13 cellular contexts compared by ENCODE assay signal in the genomic region with DNA sequence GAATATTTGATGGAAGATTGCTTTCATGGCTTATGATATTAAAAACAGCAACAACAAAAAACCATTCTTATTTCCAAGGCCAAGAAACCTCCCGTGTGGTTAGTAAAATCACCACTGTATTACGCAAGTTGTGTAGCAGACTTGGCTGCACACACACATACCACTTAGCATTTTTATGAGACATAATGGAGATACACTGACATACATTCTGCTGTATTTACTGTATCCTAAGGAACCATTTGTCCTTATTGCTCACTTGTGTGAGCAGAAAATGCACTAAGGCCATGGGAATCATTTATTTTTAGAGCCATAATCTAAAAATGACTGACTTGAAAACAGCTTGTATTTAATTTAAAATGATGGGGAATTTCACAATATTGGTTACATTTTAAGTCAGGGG. TPM values are rescaled to one million over a fixed set of nuclear protein-coding genes. Genes with fewer than 3 reads are reported as not detected.
DNase-seq lines count a peak whose midpoint lies in the region; ATAC-seq and TF ChIP-seq lines count a peak whose summit lies in the region.
"Had no signal": no experiment of that assay in that cellular context is flagged by ENCODE, and none has a peak within 500 bp of the region (broad histone marks: within the 10 kb centered on the region; RNA-seq: fewer than 3 reads in every experiment).

No MANE protein-coding gene starts in this region.

- CTCF ChIA-PET in AG04449 (lab: Yijun Ruan, JAX): interaction anchor here (1.1 to 5.7 kb wide), 4 partner anchors 10 to 140 kb away, joined by 3 to 30 read pairs (median 21); no protein-coding TSS in a partner anchor

- POLR2A ChIA-PET in AG04449 (lab: Yijun Ruan, JAX): interaction anchor here (0.6 kb wide), 1 partner anchor 75 kb away, joined by 3 read pairs; no protein-coding TSS in a partner anchor

- H3K9me3 ChIP-seq in iPS-20b (ENCODE audit: insufficient read depth, low read depth, low read length): no peaks in the 10 kb centered on the region
- H3K9me3 ChIP-seq in tibial artery: no peaks in the 10 kb centered on the region
- H3K9me3 ChIP-seq in aorta (ENCODE audit: control insufficient read depth, low read length): no peaks in the 10 kb centered on the region
- no peaks in the 10 kb centered on the region for H3K9me3 ChIP-seq in adrenal gland (replicated peaks in 1 of 3)

- H3K27me3 ChIP-seq in iPS-20b (ENCODE audit: insufficient read depth, low read length) (no peaks in the 10 kb centered on the region), tibial artery (no peaks in the 10 kb centered on the region), aorta (ENCODE audit: control insufficient read depth in 1 of 2, insufficient read depth in 2 of 2, low read length in 1 of 2) (no peaks in the 10 kb centered on the region), adrenal gland (no peaks in the 10 kb centered on the region)
- H3K27me3 ChIP-seq: cardiac muscle cell had no signal

- H3K36me3 ChIP-seq in iPS-20b (ENCODE audit: insufficient read depth, low read depth, low read length): no peaks in the 10 kb centered on the region
- H3K36me3 ChIP-seq in tibial artery: no peaks in the 10 kb centered on the region
- no peaks in the 10 kb centered on the region for H3K36me3 ChIP-seq in aorta (ENCODE audit: control insufficient read depth in 1 of 2, insufficient read depth in 2 of 2, low read length in 1 of 2)
- H3K36me3 ChIP-seq in adrenal gland (replicated peaks in 1 of 2): no peaks in the 10 kb centered on the region
- H3K36me3 ChIP-seq: cardiac muscle cell had no signal

- no peak overlapping the region for H3K9ac ChIP-seq in iPS-20b (ENCODE audit: low read depth, low read length)

- intact Hi-C loops in tibial artery (cut with DNase I; ENCODE audit: low total_unique reads): loop anchor here (10.0 kb wide), 2 partner anchors 71 to 231 kb away; no protein-coding TSS in a partner anchor
- intact Hi-C loops in aorta (cut with DNase I): no loop called here
- intact Hi-C loops in adrenal gland (cut with DNase I): no loop called here

- WGBS in aorta, 2 donors: 43 to 57% methylated on average over 2 of the region's 2 CpGs
- WGBS in adrenal gland, 4 donors: 36 to 42% (median 39%) methylated on average over 2 of the region's 2 CpGs

- H3K27ac ChIP-seq in iPS-20b (ENCODE audit: low read length): no peak overlapping the region
- H3K27ac ChIP-seq in tibial artery: no peak overlapping the region
- H3K27ac ChIP-seq in aorta (ENCODE audit: low read depth in 1 of 2, low read length in 2 of 2): no peak overlapping the region
- no peak overlapping the region for H3K27ac ChIP-seq in adrenal gland
- H3K27ac ChIP-seq: cardiac muscle cell had no signal

- H3K4me1 ChIP-seq in iPS-20b (ENCODE audit: insufficient read depth, low read length) (peaks cover 9% of the 10 kb centered on the region; the same call in 1 of the 2 replicates), tibial artery (peaks cover 0 to 9% (median 5%) of the 10 kb centered on the region in 4 donors), aorta (ENCODE audit: control insufficient read depth in 1 of 2, insufficient read depth in 2 of 2, low read length in 2 of 2) (no peaks in the 10 kb centered on the region), adrenal gland (replicated peaks in 1 of 2) (peaks cover 8% of the 10 kb centered on the region in 2 donors)

- in situ Hi-C loops in astrocyte of the spinal cord (cut with HindIII; ENCODE audit: low sequenced_read_pairs): no loop called here

- no peak for TF ChIP-seq CTCF in AG04449 (IDR thresholded peaks at IDR 0.05; ENCODE audit: insufficient read depth, low read length, missing control alignments)
- TF ChIP-seq CTCF in HFF-Myc (IDR thresholded peaks at IDR 0.05; ENCODE audit: low read depth, low read length, missing control alignments): no peak
- no peak for TF ChIP-seq CTCF in astrocyte of the spinal cord (IDR thresholded peaks at IDR 0.05; ENCODE audit: low read depth, low read length)
- TF ChIP-seq CTCF in tibial artery (IDR thresholded peaks at IDR 0.05): no peak
- no peak for TF ChIP-seq CTCF in adrenal gland (IDR thresholded peaks at IDR 0.05)

- H3K4me3 ChIP-seq in AG04449 (ENCODE audit: low read depth, low read length) (no peak overlapping the region), HFF-Myc (replicated peaks; ENCODE audit: low read depth, low read length) (no peak overlapping the region), astrocyte of the spinal cord (ENCODE audit: low read depth, low read length) (no peak overlapping the region), iPS-20b (ENCODE audit: low read length) (peak overlapping the region; percentile 34; the same call in 1 of the 2 replicates), tibial artery (no peak overlapping the region), aorta (ENCODE audit: low read length in 2 of 2) (no peak overlapping the region), adrenal gland (no peak overlapping the region)

- ATAC-seq in aorta (ENCODE audit: low FRiP score): no peak
- ATAC-seq in HG02678 (IDR thresholded peaks at IDR 0.05; ENCODE audit: unreplicated experiment): no peak

- no peak for TF ChIP-seq POLR2A in adrenal gland (IDR thresholded peaks at IDR 0.05)

- DNase-seq in AG04449 (ENCODE audit: low read depth, low spot score) (peak; percentile 90), HFF-Myc (ENCODE audit: extremely low read depth, low read depth) (peak; percentile 14), astrocyte of the spinal cord (ENCODE audit: low read depth, low spot score) (peak; percentile 81), tibial artery (no peak), aorta (no peak), adrenal gland (no peak)
- DNase-seq: activated CD8-positive, alpha-beta memory T cell treated with anti-CD3 and anti-CD28 coated beads, Interleukin-2, amount 50 U/mL, for 48 hours; NCI-H146 had no signal

RNA-seq across cellular contexts. Expression of a gene that starts 0.6 kb away (rescaled TPM):
- total RNA-seq in aorta (not detected), adrenal gland (not detected)
- polyA plus RNA-seq in aorta (under 1 TPM in 1 of 2 donors, not detected in 1; 0.13 TPM), adrenal gland (not detected)
- total RNA-seq: cardiac muscle cell, mesenteric fat pad had no signal
- polyA plus RNA-seq: cardiac muscle cell, CD14-positive monocyte had no signal

RNA-seq across cellular contexts. Expression of a gene that starts 30.9 kb away (rescaled TPM):
- total RNA-seq in aorta (under 1 TPM in 1 of 2 donors, not detected in 1; 0.21 TPM), adrenal gland (1 to 10 TPM; 1.0 to 2.8 (median 1.9) TPM)
- polyA plus RNA-seq in aorta (not detected), adrenal gland (1 to 10 TPM in 1 of 3 donors, under 1 TPM in 2; 0.03 to 2.0 (median 0.16) TPM)
- total RNA-seq: cardiac muscle cell, mesenteric fat pad had no signal
- polyA plus RNA-seq: cardiac muscle cell, CD14-positive monocyte had no signal

Comparison
In these comparisons a context has a peak if more than half of its experiments do, and no peak if none do; other contexts are left out.
1. DNase-seq: peak in AG04449 (single experiment), HFF-Myc (single experiment) and astrocyte of the spinal cord (single experiment); none in tibial artery (0 of 2), aorta (0 of 2) and adrenal gland (0 of 7).